ENCODE assay signal across 23 cellular contexts in genomic region chr1:37767488-37767887, GRCh38. TPM values are rescaled to one million over a fixed set of nuclear protein-coding genes. Genes with fewer than 3 reads are reported as not detected.
DNase-seq lines count a peak whose midpoint lies in the region; ATAC-seq and TF ChIP-seq lines count a peak whose summit lies in the region.
"Had no signal": no experiment of that assay in that cellular context is flagged by ENCODE, and none has a peak within 500 bp of the region (broad histone marks: within the 10 kb centered on the region; RNA-seq: fewer than 3 reads in every experiment).

No MANE protein-coding gene starts in this region.

- TF ChIP-seq EP300 in SK-N-SH (IDR thresholded peaks at IDR 0.05; ENCODE audit: borderline replicate concordance in 1 of 2, low read depth in 1 of 2, low read length in 1 of 2), result no peak
- TF ChIP-seq EP300 in Ishikawa (IDR thresholded peaks at IDR 0.05; ENCODE audit: borderline replicate concordance), result no peak

- H3K9ac ChIP-seq in SK-N-SH (no peak overlapping the region), neural progenitor cell (no peak overlapping the region)
- H3K9ac ChIP-seq: BLaER1, GM23248 had no signal

- H3K79me2 ChIP-seq in SK-N-SH (ENCODE audit: insufficient read depth) (no peaks in the 10 kb centered on the region), neural progenitor cell (ENCODE audit: low read depth) (no peaks in the 10 kb centered on the region)

- TF ChIP-seq POLR2A in adrenal gland (IDR thresholded peaks at IDR 0.05), result no peak

- H3F3A ChIP-seq in SK-N-SH (replicated peaks; ENCODE audit: insufficient read depth) (no peaks in the 10 kb centered on the region), neural progenitor cell (ENCODE audit: low read depth) (peaks cover 5% of the 10 kb centered on the region)

- 6% methylated on average over 2 of the region's 2 CpGs for WGBS in SK-N-SH (ENCODE audit: low lambda C conversion rate)
- 0 to 31% (median 30%) methylated on average over 2 of the region's 2 CpGs for WGBS in adrenal gland, 4 donors

- TF ChIP-seq RAD21 in SK-N-SH (IDR thresholded peaks at IDR 0.05; ENCODE audit: low read length) (no peak), Ishikawa (IDR thresholded peaks at IDR 0.05; ENCODE audit: low read depth) (no peak)

- H3K9me3 Mint-ChIP-seq in neural progenitor cell, result peaks cover 3% of the 10 kb centered on the region
- H3K9me3 Mint-ChIP-seq: CD8-positive, alpha-beta T cell; H9; HFFc6 had no signal

- H3K27me3 Mint-ChIP-seq in neural progenitor cell (ENCODE audit: insufficient read depth, low read depth) (peaks cover 72% of the 10 kb centered on the region), T-helper 17 cell (peaks cover 73% of the 10 kb centered on the region)

- no peaks in the 10 kb centered on the region for H3K9me2 ChIP-seq in SK-N-SH

- H4K20me1 ChIP-seq in SK-N-SH (ENCODE audit: insufficient read depth) (0 out of 2 replicates have a peak, but pooled peaks cover 3% of the 10 kb centered on the region), neural progenitor cell (ENCODE audit: low read depth) (peaks cover 34% of the 10 kb centered on the region)
- H4K20me1 ChIP-seq: BLaER1 had no signal

- TF ChIP-seq CTCF in SK-N-SH (IDR thresholded peaks at IDR 0.05) (no peak), neural progenitor cell (IDR thresholded peaks at IDR 0.05) (no peak), adrenal gland (IDR thresholded peaks at IDR 0.05) (no peak)

- H3K36me3 ChIP-seq in SK-N-SH (replicated peaks in 1 of 2; ENCODE audit: control insufficient read depth in 1 of 2, insufficient read depth in 2 of 2, low read length in 1 of 2) (no peaks in the 10 kb centered on the region), neural progenitor cell (no peaks in the 10 kb centered on the region), adrenal gland (replicated peaks in 1 of 2) (no peaks in the 10 kb centered on the region)
- H3K36me3 ChIP-seq: BLaER1 had no signal

- H3K27me3 ChIP-seq in SK-N-SH (ENCODE audit: insufficient read depth) (peaks cover 40% of the 10 kb centered on the region), neural progenitor cell (peaks cover 87% of the 10 kb centered on the region), adrenal gland (peaks cover 41% of the 10 kb centered on the region)

- H3K27ac ChIP-seq in SK-N-SH (ENCODE audit: low read depth in 2 of 2, low read length in 1 of 2) (no peak overlapping the region), neural progenitor cell (no peak overlapping the region), adrenal gland (no peak overlapping the region)
- H3K27ac ChIP-seq: 22Rv1, BLaER1, C4-2B, GM23248 had no signal

- CTCF ChIA-PET in SK-N-SH (lab: Yijun Ruan, JAX), result interaction anchor here (1.2 to 2.3 kb wide), 3 partner anchors 10 to 40 kb away, joined by 3 to 8 read pairs (median 7); partner anchors contain the start of gene C1orf122

- H3K4me2 ChIP-seq in SK-N-SH (no peak overlapping the region), neural progenitor cell (no peak overlapping the region)
- H3K4me2 ChIP-seq: BLaER1 had no signal

- no peak for ATAC-seq in SK-N-SH treated with all-trans-retinoic acid at 6 μM for 48 hours
- no peak for ATAC-seq in T-helper 17 cell
- ATAC-seq: CD8-positive, alpha-beta T cell; HCT116 had no signal

- H3K4me1 ChIP-seq in SK-N-SH (ENCODE audit: control insufficient read depth in 1 of 2, insufficient read depth in 2 of 2, low read depth in 1 of 2, low read length in 1 of 2) (peaks cover 0 to 13% of the 10 kb centered on the region in 2 experiments; a peak in 1 of 4 replicates), neural progenitor cell (peaks cover 8% of the 10 kb centered on the region), adrenal gland (replicated peaks in 1 of 2) (no peaks in the 10 kb centered on the region)
- H3K4me1 ChIP-seq: Caco-2 had no signal

- H3K9me3 ChIP-seq in SK-N-SH (no peaks in the 10 kb centered on the region), neural progenitor cell (ENCODE audit: low read depth) (no peaks in the 10 kb centered on the region), T-helper 17 cell (ENCODE audit: control insufficient read depth, low read length, poor library complexity, severe bottlenecking) (no peaks in the 10 kb centered on the region), adrenal gland (replicated peaks in 1 of 3) (no peaks in the 10 kb centered on the region)
- H3K9me3 ChIP-seq: BLaER1, Caco-2 had no signal

- H3K27ac Mint-ChIP-seq in neural progenitor cell, result no peak overlapping the region
- no peak overlapping the region for H3K27ac Mint-ChIP-seq in T-helper 17 cell
- H3K27ac Mint-ChIP-seq: B cell; CD4-positive, CD25-positive, alpha-beta regulatory T cell; CD8-positive, alpha-beta T cell; H9; HFFc6 had no signal

- H3K4me3 Mint-ChIP-seq in neural progenitor cell, result no peak overlapping the region
- H3K4me3 Mint-ChIP-seq in T-helper 17 cell, result no peak overlapping the region
- H3K4me3 Mint-ChIP-seq: B cell; CD4-positive, CD25-positive, alpha-beta regulatory T cell; CD8-positive, alpha-beta T cell; HFFc6 had no signal

- H3K4me1 Mint-ChIP-seq in neural progenitor cell (peaks cover 16% of the 10 kb centered on the region), T-helper 17 cell (peaks cover 4% of the 10 kb centered on the region)

- H3K4me3 ChIP-seq in SK-N-SH (ENCODE audit: low read depth in 2 of 2, low read length in 1 of 2) (no peak overlapping the region), neural progenitor cell (no peak overlapping the region), adrenal gland (no peak overlapping the region)
- H3K4me3 ChIP-seq: BLaER1, GM23248 had no signal

- H3K36me3 Mint-ChIP-seq in neural progenitor cell (no peaks in the 10 kb centered on the region), T-helper 17 cell (ENCODE audit: low read depth) (peaks cover 6% of the 10 kb centered on the region)
- H3K36me3 Mint-ChIP-seq: CD4-positive, CD25-positive, alpha-beta regulatory T cell; CD8-positive, alpha-beta T cell had no signal

- POLR2A ChIA-PET in SK-N-SH (lab: Yijun Ruan, JAX), result interaction anchor here (0.6 kb wide), 1 partner anchor 1304 kb away, joined by 4 read pairs; no protein-coding TSS in a partner anchor

- DNase-seq in SK-N-SH (no peak), ecto neural progenitor cell (ENCODE audit: low spot score) (peak; percentile 6), neural progenitor cell (ENCODE audit: low spot score) (peak; percentile 24), NCI-H774 (lab: John Stamatoyannopoulos, UW) (no peak), T-helper 17 cell (no peak), adrenal gland (no peak)
- DNase-seq: Caco-2; CD4-positive, CD25-positive, alpha-beta regulatory T cell; CD8-positive, alpha-beta T cell; DMS153; DND-41; GM23248; H9; HFFc6 had no signal

- intact Hi-C loops in adrenal gland (cut with DNase I), result no loop called here

- H2AFZ ChIP-seq in SK-N-SH (ENCODE audit: low read depth) (no peak overlapping the region), neural progenitor cell (replicated peaks) (no peak overlapping the region)
- H2AFZ ChIP-seq: GM23248 had no signal

TF ChIP-seq in SK-N-SH treated with all-trans-retinoic acid at 6 μM for 48 hours, 23 proteins besides CTCF, POLR2A, EP300 and RAD21 (continues in another document):
- no peak for TF ChIP-seq ZNF70 (CRISPR knock-in tag; IDR thresholded peaks at IDR 0.05)
- TF ChIP-seq ARNTL (CRISPR knock-in tag; IDR thresholded peaks at IDR 0.05; ENCODE audit: borderline replicate concordance, low read depth), result no peak
- no peak for TF ChIP-seq BACH2 (CRISPR knock-in tag; IDR thresholded peaks at IDR 0.05; ENCODE audit: borderline replicate concordance)

RNA-seq across cellular contexts. Expression of gene EPHA10, which starts 2.6 kb away (rescaled TPM):
- 0.05 and 0.06 TPM in 2 replicates for polyA plus RNA-seq in SK-N-SH (2012; rRNA removed)
- polyA plus RNA-seq in SK-N-SH (2012; cell fraction: cytosol; rRNA removed), result 0.05 and 0.14 TPM in 2 replicates
- polyA plus RNA-seq in SK-N-SH (2012; cell fraction: nucleus; rRNA removed), result 0.14 and 0.36 TPM in 2 replicates
- 0.53 TPM in 1 of 2 replicates, not detected in the other for total RNA-seq in neural progenitor cell (ENCODE audit: low replicate concordance)
- under 1 TPM; 0.34 to 0.75 TPM for total RNA-seq in T-helper 17 cell
- under 1 TPM; 0.06 to 0.90 (median 0.56) TPM for total RNA-seq in adrenal gland
- 1 to 10 TPM in 1 of 3 donors, under 1 TPM in 2; 0.22 to 3.9 (median 0.40) TPM for polyA plus RNA-seq in adrenal gland
- total RNA-seq: CD4-positive, CD25-positive, alpha-beta regulatory T cell; CD8-positive, alpha-beta T cell; GM23248; H4; HFFc6 had no signal
- polyA plus RNA-seq: AG04450; CD4-positive, CD25-positive, alpha-beta regulatory T cell; GM23248 had no signal

RNA-seq across cellular contexts. Expression of gene MANEAL, which starts 26.2 kb away (rescaled TPM):
- polyA plus RNA-seq in SK-N-SH (2012; rRNA removed) (2.7 and 3.7 TPM in 2 replicates), adrenal gland (10 to 100 TPM in 1 of 3 donors, 1 to 10 TPM in 2; 4.0 to 13.1 (median 4.4) TPM)
- polyA plus RNA-seq in SK-N-SH (2012; cell fraction: cytosol; rRNA removed), result 2.4 and 4.7 TPM in 2 replicates
- polyA plus RNA-seq in SK-N-SH (2012; cell fraction: nucleus; rRNA removed), result 1.4 and 2.4 TPM in 2 replicates
- total RNA-seq in neural progenitor cell (ENCODE audit: low replicate concordance) (0.24 and 0.40 TPM in 2 replicates), T-helper 17 cell (under 1 TPM; 0.73 to 0.92 TPM), adrenal gland (10 to 100 TPM in 2 of 8 donors, 1 to 10 TPM in 6; 4.9 to 12.0 (median 9.1) TPM)

RNA-seq across cellular contexts. Expression of gene C1orf122, which starts 40.1 kb away (rescaled TPM):
- polyA plus RNA-seq in SK-N-SH (2012; rRNA removed) (63.2 and 75.3 TPM in 2 replicates), adrenal gland (10 to 100 TPM; 21.0 to 87.0 (median 57.7) TPM)
- polyA plus RNA-seq in SK-N-SH (2012; cell fraction: cytosol; rRNA removed), result 49.7 and 58.1 TPM in 2 replicates
- polyA plus RNA-seq in SK-N-SH (2012; cell fraction: nucleus; rRNA removed), result 68.5 and 98.0 TPM in 2 replicates
- total RNA-seq in neural progenitor cell (ENCODE audit: low replicate concordance) (17.7 and 35.7 TPM in 2 replicates), T-helper 17 cell (10 to 100 TPM; 13.0 to 13.2 TPM), adrenal gland (100 to 1,000 TPM in 3 of 8 donors, 10 to 100 TPM in 5; 54.8 to 173 (median 90.7) TPM)

RNA-seq across cellular contexts. Expression of gene YRDC, which starts 40.5 kb away (rescaled TPM):
- polyA plus RNA-seq in SK-N-SH (2012; rRNA removed), result 34.2 and 46.1 TPM in 2 replicates
- 35.5 and 41.0 TPM in 2 replicates for polyA plus RNA-seq in SK-N-SH (2012; cell fraction: cytosol; rRNA removed)
- 17.7 and 26.1 TPM in 2 replicates for polyA plus RNA-seq in SK-N-SH (2012; cell fraction: nucleus; rRNA removed)
- total RNA-seq in neural progenitor cell (ENCODE audit: low replicate concordance), result 12.9 and 17.4 TPM in 2 replicates
- total RNA-seq in T-helper 17 cell, result 10 to 100 TPM; 26.7 to 31.9 TPM
- total RNA-seq in adrenal gland, result 10 to 100 TPM in 6 of 8 donors, 1 to 10 TPM in 2; 8.3 to 31.1 (median 11.3) TPM
- polyA plus RNA-seq in adrenal gland, result 10 to 100 TPM in 1 of 3 donors, 1 to 10 TPM in 2; 5.4 to 14.0 (median 7.2) TPM

Comparison
In these comparisons a context has a peak if more than half of its experiments do, and no peak if none do; other contexts are left out.
1. DNase-seq: peak in ecto neural progenitor cell (single experiment) and neural progenitor cell (single experiment); none in SK-N-SH (single experiment), NCI-H774 (single experiment), T-helper 17 cell (0 of 3) and adrenal gland (0 of 7).